9 cellular contexts compared by ENCODE assay signal in genomic region chr10:24157567-24157966, GRCh38.
"Had no signal": no experiment of that assay in that cellular context is flagged by ENCODE, and none has a peak within 500 bp of the region (broad histone marks: within the 10 kb centered on the region; RNA-seq: fewer than 3 reads in every experiment).

No MANE protein-coding gene starts in this region.

- H3K4me3 ChIP-seq: GM23248, GM23338, HAP-1 had no signal

- H3K27ac Mint-ChIP-seq: GM23338, H9, HFFc6 had no signal

- H3K4me3 Mint-ChIP-seq: GM23338, H9, HFFc6 had no signal

- H3K9ac ChIP-seq: GM23248 had no signal

- DNase-seq: GM23248, GOT3, H7, H9, HCEC 1CT, HFFc6 had no signal

- H3K4me2 ChIP-seq: GM23338 had no signal

- ATAC-seq: GM23338, HCT116 had no signal

- H3K9me3 ChIP-seq: HAP-1 had no signal

- H2AFZ ChIP-seq: GM23248, GM23338 had no signal

- H3K36me3 ChIP-seq: HAP-1 had no signal

- H3K27ac ChIP-seq: GM23248 had no signal

- H3K4me1 Mint-ChIP-seq: GM23338, H9 had no signal

- H3K9me3 Mint-ChIP-seq: GM23338, H9 had no signal
